Comparison of ENCODE assay signal across 8 cellular contexts in the genomic region with DNA sequence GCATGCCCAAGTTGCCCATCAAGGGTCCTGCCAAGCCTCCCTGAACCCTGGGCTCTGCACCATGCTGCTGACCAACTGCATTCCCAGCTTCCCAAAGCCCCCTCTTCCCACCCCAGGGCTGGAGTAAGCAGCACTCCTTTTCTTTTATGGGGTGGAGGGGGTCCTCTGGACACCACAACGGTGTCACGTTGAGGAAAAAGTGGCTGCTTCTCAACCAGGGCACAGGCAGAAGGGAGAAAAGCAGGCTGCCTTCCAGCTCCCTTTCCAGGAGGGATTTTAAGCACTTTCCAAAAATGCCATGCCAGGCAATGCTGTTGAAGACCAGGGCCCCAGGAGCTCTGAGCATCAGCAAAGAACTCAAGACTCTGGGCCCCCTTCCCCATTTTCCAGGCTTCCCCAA. TPM values are rescaled to one million over a fixed set of nuclear protein-coding genes. Genes with fewer than 3 reads are reported as not detected.
A peak's percentile ranks its signal among the peaks of the same experiment; 100 is the strongest.
DNase-seq lines count a peak whose midpoint lies in the region; ATAC-seq and TF ChIP-seq lines count a peak whose summit lies in the region.

No MANE protein-coding gene starts in this region.

- H3K27me3 ChIP-seq in BLaER1 treated with 17β-estradiol and CSF1 and Interleukin-3, amounts not matched to agents 10 nM and 100 nM, result no peaks in the 10 kb centered on the region
- H3K27me3 ChIP-seq in mammary epithelial cell (ENCODE audit: insufficient read depth, low read length), result no peaks in the 10 kb centered on the region

- H3K79me2 ChIP-seq in mammary epithelial cell (ENCODE audit: insufficient read depth, low read length), result no peaks in the 10 kb centered on the region

- DNase-seq in HFFc6 (no peak), mammary epithelial cell (no peak), nephron progenitor cell (no peak), NCI-H128 (lab: John Stamatoyannopoulos, UW; ENCODE audit: unreplicated experiment) (no peak), NOMO-1 treated with DMSO at 0.1 percent for 48 hours (lab: John Stamatoyannopoulos, UW; ENCODE audit: unreplicated experiment) (no peak)

- TF ChIP-seq CTCF in HFFc6 (IDR thresholded peaks at IDR 0.05) (no peak), mammary epithelial cell (conservative IDR thresholded peaks at IDR 0.05 in 1 of 2, IDR thresholded peaks at IDR 0.05 in 1 of 2; ENCODE audit: extremely low read depth in 1 of 2, insufficient read depth in 1 of 2, low read depth in 1 of 2, low read length in 2 of 2) (no peak), nephron progenitor cell (IDR thresholded peaks at IDR 0.05) (no peak)

- dilution Hi-C loops in mammary epithelial cell (cut with HindIII; ENCODE audit: low sequenced_read_pairs), result no loop called here

- H3K4me2 ChIP-seq in BLaER1 treated with 17β-estradiol and CSF1 and Interleukin-3, amounts not matched to agents 10 nM and 100 nM, result peak overlapping the region; percentile 73 to 100 (median 88)
- no peak overlapping the region for H3K4me2 ChIP-seq in mammary epithelial cell (ENCODE audit: insufficient read depth, low read depth, low read length)

- no peak overlapping the region for H2AFZ ChIP-seq in mammary epithelial cell (ENCODE audit: low read depth, low read length)

- H3K36me3 ChIP-seq in BLaER1 treated with 17β-estradiol and CSF1 and Interleukin-3, amounts not matched to agents 10 nM and 100 nM, result peaks cover 0 to 4% (median 0%) of the 10 kb centered on the region in 11 experiments; a peak in 1 of 22 replicates
- no peaks in the 10 kb centered on the region for H3K36me3 ChIP-seq in mammary epithelial cell (ENCODE audit: insufficient read depth, low read length)

- peaks cover 45 to 87% (median 75%) of the 10 kb centered on the region in 10 experiments for H3K4me1 ChIP-seq in BLaER1 treated with 17β-estradiol and CSF1 and Interleukin-3, amounts not matched to agents 10 nM and 100 nM
- H3K4me1 ChIP-seq in mammary epithelial cell (ENCODE audit: insufficient read depth, low read length), result peaks cover 26% of the 10 kb centered on the region

- 10% methylated on average over 2 of the region's 2 CpGs for WGBS in mammary epithelial cell (ENCODE audit: low coverage, missing lambda C conversion rate)

- in situ Hi-C loops in mammary epithelial cell (cut with MboI; ENCODE audit: low sequenced_read_pairs in 2 of 2), result no loop called here

- H3K36me3 Mint-ChIP-seq in HFFc6 (ENCODE audit: low read depth) (no peaks in the 10 kb centered on the region), nephron progenitor cell (ENCODE audit: low read depth) (no peaks in the 10 kb centered on the region)

- no peaks in the 10 kb centered on the region for H3K9me3 ChIP-seq in BLaER1 treated with 17β-estradiol and CSF1 and Interleukin-3, amounts not matched to agents 10 nM and 100 nM (replicated peaks in 1 of 11)
- H3K9me3 ChIP-seq in mammary epithelial cell (replicated peaks; ENCODE audit: insufficient read depth, low read length), result no peaks in the 10 kb centered on the region

- H3K27ac ChIP-seq in BLaER1 treated with 17β-estradiol and CSF1 and Interleukin-3, amounts not matched to agents 10 nM and 100 nM, result peak overlapping the region in 6 of 11 experiments; percentile 66 to 93 (median 88); a peak in 11 of 22 replicates
- H3K27ac ChIP-seq in mammary epithelial cell (ENCODE audit: insufficient read depth, low read depth, low read length), result no peak overlapping the region

- H3K9ac ChIP-seq in BLaER1 treated with 17β-estradiol and CSF1 and Interleukin-3, amounts not matched to agents 10 nM and 100 nM, result peak overlapping the region in 10 of 11 experiments; percentile 68 to 82 (median 80); a peak in 16 of 22 replicates
- no peak overlapping the region for H3K9ac ChIP-seq in mammary epithelial cell (ENCODE audit: insufficient read depth, low read length)

- ATAC-seq in GM18870 (IDR thresholded peaks at IDR 0.05; ENCODE audit: unreplicated experiment), result no peak
- no peak for ATAC-seq in HG02642 (IDR thresholded peaks at IDR 0.05; ENCODE audit: poor library complexity, unreplicated experiment)

- intact Hi-C loops in mammary epithelial cell (cut with micrococcal nuclease), result loop anchor here (1.0 to 5.0 kb wide), 3 partner anchors 39 to 188 kb away; no protein-coding TSS in a partner anchor

- BruUV-seq in mammary epithelial cell (replicated peaks; lab: Mats Ljungman, UMichigan), result no TSS peak

- H3K27me3 Mint-ChIP-seq in HFFc6 (ENCODE audit: insufficient read depth) (peaks cover 16% of the 10 kb centered on the region), nephron progenitor cell (ENCODE audit: low read depth, poor library complexity) (peaks cover 15% of the 10 kb centered on the region)

- H3K4me3 Mint-ChIP-seq in HFFc6 (0 out of 2 replicates have a peak overlapping the region, but pooled peaks have one; percentile 20), nephron progenitor cell (peak overlapping the region; percentile 87)

- peak overlapping the region; percentile 65 to 82 (median 72) for H3K4me3 ChIP-seq in BLaER1 treated with 17β-estradiol and CSF1 and Interleukin-3, amounts not matched to agents 10 nM and 100 nM
- H3K4me3 ChIP-seq in mammary epithelial cell (replicated peaks in 1 of 3; ENCODE audit: insufficient read depth in 1 of 3, low read depth in 2 of 3, low read length in 3 of 3), result peak overlapping the region; percentile 50 to 58 (median 54)

- peaks cover 0 to 48% (median 14%) of the 10 kb centered on the region in 11 experiments; a peak in 12 of 22 replicates for H4K20me1 ChIP-seq in BLaER1 treated with 17β-estradiol and CSF1 and Interleukin-3, amounts not matched to agents 10 nM and 100 nM
- H4K20me1 ChIP-seq in mammary epithelial cell (ENCODE audit: insufficient read depth, low read length), result no peaks in the 10 kb centered on the region

- H3K4me1 Mint-ChIP-seq in HFFc6 (ENCODE audit: low read depth) (no peaks in the 10 kb centered on the region), nephron progenitor cell (peaks cover 44% of the 10 kb centered on the region)

- CTCF ChIA-PET in mammary epithelial cell (lab: Charles Lee; ENCODE audit: low non-redundant PET), result interaction anchor here (0.6 to 0.7 kb wide), 2 partner anchors 36 to 557 kb away, joined by 3 read pairs; no protein-coding TSS in a partner anchor

- no peaks in the 10 kb centered on the region for H3K9me3 Mint-ChIP-seq in HFFc6
- peaks cover 4% of the 10 kb centered on the region for H3K9me3 Mint-ChIP-seq in nephron progenitor cell

- H3K27ac Mint-ChIP-seq in HFFc6, result no peak overlapping the region
- no peak overlapping the region for H3K27ac Mint-ChIP-seq in nephron progenitor cell

RNA-seq across cellular contexts. Expression of gene RIMS3, which starts 0.7 kb away (rescaled TPM):
- total RNA-seq in HFFc6 (2021; fragmentation: NEBNext Ultra II Directional; extraction: Animal tissue kit (Norgen Biotek cat#: 25700)), result under 1 TPM in 3 of 6 experiments, not detected in 3; 0.05 to 0.14 (median 0.09) TPM
- total RNA-seq in mammary epithelial cell, result 10 to 100 TPM in 1 of 2 donors, 1 to 10 TPM in 1; 7.7 to 16.5 TPM
- 3.0 TPM for polyA plus RNA-seq in mammary epithelial cell
- polyA minus RNA-seq in mammary epithelial cell, result 9.1 TPM

RNA-seq across cellular contexts. Expression of gene NFYC, which starts 26.7 kb away (rescaled TPM):
- total RNA-seq in HFFc6 (2021; fragmentation: NEBNext Ultra II Directional; extraction: Animal tissue kit (Norgen Biotek cat#: 25700)), result 10 to 100 TPM; 31.0 to 48.1 (median 43.8) TPM
- 10 to 100 TPM; 32.0 to 48.7 TPM for total RNA-seq in mammary epithelial cell
- 57.0 TPM for polyA plus RNA-seq in mammary epithelial cell
- 26.7 TPM for polyA minus RNA-seq in mammary epithelial cell

Comparison
In these comparisons a context has a peak if more than half of its experiments do, and no peak if none do; other contexts are left out.
1. RNA of gene RIMS3, which starts 0.7 kb away (total RNA-seq): 7.7 to 16.5 TPM in mammary epithelial cell; 0.05 to 0.14 TPM in HFFc6; every median in the first group is over 4 times any median in the second.